ENCODE assay signal across 1 cellular context in the genomic region with DNA sequence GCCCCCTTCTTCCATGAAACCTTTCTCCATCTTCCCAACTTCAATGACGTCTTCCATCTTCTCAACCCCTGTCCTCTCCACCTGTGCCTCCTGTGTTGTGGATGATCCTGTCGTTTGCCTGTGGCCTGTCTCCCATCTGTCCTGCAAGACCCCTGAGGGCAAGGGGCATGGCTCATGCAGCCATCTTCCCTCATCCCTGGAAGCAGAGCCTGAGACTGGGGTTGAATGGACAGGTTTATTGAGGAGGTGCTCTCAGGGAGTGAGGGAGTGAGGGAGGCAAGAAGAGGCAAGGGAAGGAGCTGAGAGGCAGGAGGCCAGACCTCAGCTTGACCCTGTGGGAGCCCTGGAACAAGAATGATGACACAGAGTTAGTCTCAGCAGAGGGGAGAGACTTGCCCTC.
TF ChIP-seq lines count a peak whose summit lies in the region.

No MANE protein-coding gene starts in this region.

TF ChIP-seq in H1, 55 proteins besides CTCF, POLR2A, EP300 and RAD21:
- TF ChIP-seq CHD2 (IDR thresholded peaks at IDR 0.05; ENCODE audit: low read length) (no peak), HDAC2 (IDR thresholded peaks at IDR 0.05; ENCODE audit: borderline replicate concordance in 1 of 2, low read depth in 2 of 2, low read length in 2 of 2) (no peak), NANOG (IDR thresholded peaks at IDR 0.05; ENCODE audit: insufficient read depth, low read depth, low read length, poor library complexity, severe bottlenecking) (no peak), ASH2L (IDR thresholded peaks at IDR 0.05; ENCODE audit: low read length) (no peak), EZH2 (IDR thresholded peaks at IDR 0.05; ENCODE audit: low read depth, low read length, severe bottlenecking) (no peak), GTF2F1 (IDR thresholded peaks at IDR 0.05; ENCODE audit: borderline replicate concordance, low read depth, low read length) (no peak), TCF12 (IDR thresholded peaks at IDR 0.05; ENCODE audit: low read depth, low read length) (no peak), TEAD4 (IDR thresholded peaks at IDR 0.05; ENCODE audit: low read depth, low read length) (no peak), TAF1 (IDR thresholded peaks at IDR 0.05; ENCODE audit: low read depth, low read length) (no peak), NRF1 (IDR thresholded peaks at IDR 0.05; ENCODE audit: low read depth, low read length) (no peak), HDAC6 (IDR thresholded peaks at IDR 0.05; ENCODE audit: low read depth, low read length) (no peak), FOSL1 (IDR thresholded peaks at IDR 0.05; ENCODE audit: insufficient read depth, low read depth, low read length) (no peak), KDM4A (IDR thresholded peaks at IDR 0.05; ENCODE audit: low read depth, low read length, severe bottlenecking) (no peak), EGR1 (IDR thresholded peaks at IDR 0.05; ENCODE audit: borderline replicate concordance, low read depth, low read length) (no peak), KDM5A (IDR thresholded peaks at IDR 0.05; ENCODE audit: low read length) (no peak), SP2 (IDR thresholded peaks at IDR 0.05; ENCODE audit: low read length) (no peak), CBX5 (IDR thresholded peaks at IDR 0.05; ENCODE audit: low read depth, low read length) (no peak)
- TF ChIP-seq, protein P1, sequence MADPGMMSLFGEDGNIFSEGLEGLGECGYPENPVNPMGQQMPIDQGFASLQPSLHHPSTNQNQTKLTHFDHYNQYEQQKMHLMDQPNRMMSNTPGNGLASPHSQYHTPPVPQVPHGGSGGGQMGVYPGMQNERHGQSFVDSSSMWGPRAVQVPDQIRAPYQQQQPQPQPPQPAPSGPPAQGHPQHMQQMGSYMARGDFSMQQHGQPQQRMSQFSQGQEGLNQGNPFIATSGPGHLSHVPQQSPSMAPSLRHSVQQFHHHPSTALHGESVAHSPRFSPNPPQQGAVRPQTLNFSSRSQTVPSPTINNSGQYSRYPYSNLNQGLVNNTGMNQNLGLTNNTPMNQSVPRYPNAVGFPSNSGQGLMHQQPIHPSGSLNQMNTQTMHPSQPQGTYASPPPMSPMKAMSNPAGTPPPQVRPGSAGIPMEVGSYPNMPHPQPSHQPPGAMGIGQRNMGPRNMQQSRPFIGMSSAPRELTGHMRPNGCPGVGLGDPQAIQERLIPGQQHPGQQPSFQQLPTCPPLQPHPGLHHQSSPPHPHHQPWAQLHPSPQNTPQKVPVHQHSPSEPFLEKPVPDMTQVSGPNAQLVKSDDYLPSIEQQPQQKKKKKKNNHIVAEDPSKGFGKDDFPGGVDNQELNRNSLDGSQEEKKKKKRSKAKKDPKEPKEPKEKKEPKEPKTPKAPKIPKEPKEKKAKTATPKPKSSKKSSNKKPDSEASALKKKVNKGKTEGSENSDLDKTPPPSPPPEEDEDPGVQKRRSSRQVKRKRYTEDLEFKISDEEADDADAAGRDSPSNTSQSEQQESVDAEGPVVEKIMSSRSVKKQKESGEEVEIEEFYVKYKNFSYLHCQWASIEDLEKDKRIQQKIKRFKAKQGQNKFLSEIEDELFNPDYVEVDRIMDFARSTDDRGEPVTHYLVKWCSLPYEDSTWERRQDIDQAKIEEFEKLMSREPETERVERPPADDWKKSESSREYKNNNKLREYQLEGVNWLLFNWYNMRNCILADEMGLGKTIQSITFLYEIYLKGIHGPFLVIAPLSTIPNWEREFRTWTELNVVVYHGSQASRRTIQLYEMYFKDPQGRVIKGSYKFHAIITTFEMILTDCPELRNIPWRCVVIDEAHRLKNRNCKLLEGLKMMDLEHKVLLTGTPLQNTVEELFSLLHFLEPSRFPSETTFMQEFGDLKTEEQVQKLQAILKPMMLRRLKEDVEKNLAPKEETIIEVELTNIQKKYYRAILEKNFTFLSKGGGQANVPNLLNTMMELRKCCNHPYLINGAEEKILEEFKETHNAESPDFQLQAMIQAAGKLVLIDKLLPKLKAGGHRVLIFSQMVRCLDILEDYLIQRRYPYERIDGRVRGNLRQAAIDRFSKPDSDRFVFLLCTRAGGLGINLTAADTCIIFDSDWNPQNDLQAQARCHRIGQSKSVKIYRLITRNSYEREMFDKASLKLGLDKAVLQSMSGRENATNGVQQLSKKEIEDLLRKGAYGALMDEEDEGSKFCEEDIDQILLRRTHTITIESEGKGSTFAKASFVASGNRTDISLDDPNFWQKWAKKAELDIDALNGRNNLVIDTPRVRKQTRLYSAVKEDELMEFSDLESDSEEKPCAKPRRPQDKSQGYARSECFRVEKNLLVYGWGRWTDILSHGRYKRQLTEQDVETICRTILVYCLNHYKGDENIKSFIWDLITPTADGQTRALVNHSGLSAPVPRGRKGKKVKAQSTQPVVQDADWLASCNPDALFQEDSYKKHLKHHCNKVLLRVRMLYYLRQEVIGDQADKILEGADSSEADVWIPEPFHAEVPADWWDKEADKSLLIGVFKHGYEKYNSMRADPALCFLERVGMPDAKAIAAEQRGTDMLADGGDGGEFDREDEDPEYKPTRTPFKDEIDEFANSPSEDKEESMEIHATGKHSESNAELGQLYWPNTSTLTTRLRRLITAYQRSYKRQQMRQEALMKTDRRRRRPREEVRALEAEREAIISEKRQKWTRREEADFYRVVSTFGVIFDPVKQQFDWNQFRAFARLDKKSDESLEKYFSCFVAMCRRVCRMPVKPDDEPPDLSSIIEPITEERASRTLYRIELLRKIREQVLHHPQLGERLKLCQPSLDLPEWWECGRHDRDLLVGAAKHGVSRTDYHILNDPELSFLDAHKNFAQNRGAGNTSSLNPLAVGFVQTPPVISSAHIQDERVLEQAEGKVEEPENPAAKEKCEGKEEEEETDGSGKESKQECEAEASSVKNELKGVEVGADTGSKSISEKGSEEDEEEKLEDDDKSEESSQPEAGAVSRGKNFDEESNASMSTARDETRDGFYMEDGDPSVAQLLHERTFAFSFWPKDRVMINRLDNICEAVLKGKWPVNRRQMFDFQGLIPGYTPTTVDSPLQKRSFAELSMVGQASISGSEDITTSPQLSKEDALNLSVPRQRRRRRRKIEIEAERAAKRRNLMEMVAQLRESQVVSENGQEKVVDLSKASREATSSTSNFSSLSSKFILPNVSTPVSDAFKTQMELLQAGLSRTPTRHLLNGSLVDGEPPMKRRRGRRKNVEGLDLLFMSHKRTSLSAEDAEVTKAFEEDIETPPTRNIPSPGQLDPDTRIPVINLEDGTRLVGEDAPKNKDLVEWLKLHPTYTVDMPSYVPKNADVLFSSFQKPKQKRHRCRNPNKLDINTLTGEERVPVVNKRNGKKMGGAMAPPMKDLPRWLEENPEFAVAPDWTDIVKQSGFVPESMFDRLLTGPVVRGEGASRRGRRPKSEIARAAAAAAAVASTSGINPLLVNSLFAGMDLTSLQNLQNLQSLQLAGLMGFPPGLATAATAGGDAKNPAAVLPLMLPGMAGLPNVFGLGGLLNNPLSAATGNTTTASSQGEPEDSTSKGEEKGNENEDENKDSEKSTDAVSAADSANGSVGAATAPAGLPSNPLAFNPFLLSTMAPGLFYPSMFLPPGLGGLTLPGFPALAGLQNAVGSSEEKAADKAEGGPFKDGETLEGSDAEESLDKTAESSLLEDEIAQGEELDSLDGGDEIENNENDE (IDR thresholded peaks at IDR 0.05; ENCODE audit: insufficient replicate concordance, low read length), result no peak
